Comparison of ENCODE assay signal across 2 cellular contexts in genomic region chr5:179801304-179802206, GRCh38.
TF ChIP-seq lines count a peak whose summit lies in the region.

No MANE protein-coding gene starts in this region.

TF ChIP-seq in GM12878, 131 proteins besides CTCF, POLR2A, EP300 and RAD21 (continues in another document):
- no peak for TF ChIP-seq ZBTB40 (IDR thresholded peaks at IDR 0.05; ENCODE audit: borderline replicate concordance)
- TF ChIP-seq RUNX3 (IDR thresholded peaks at IDR 0.05; ENCODE audit: low read length) = no peak
- TF ChIP-seq FOXM1 (IDR thresholded peaks at IDR 0.05; ENCODE audit: low read depth, low read length) = no peak
- no peak for TF ChIP-seq ASH2L (IDR thresholded peaks at IDR 0.05; ENCODE audit: borderline replicate concordance, low read depth)
- TF ChIP-seq SMC3 (IDR thresholded peaks at IDR 0.05; ENCODE audit: borderline replicate concordance, low read length) = peak; percentile 86
- no peak for TF ChIP-seq MLLT1 (IDR thresholded peaks at IDR 0.05)
- TF ChIP-seq, protein P1, sequence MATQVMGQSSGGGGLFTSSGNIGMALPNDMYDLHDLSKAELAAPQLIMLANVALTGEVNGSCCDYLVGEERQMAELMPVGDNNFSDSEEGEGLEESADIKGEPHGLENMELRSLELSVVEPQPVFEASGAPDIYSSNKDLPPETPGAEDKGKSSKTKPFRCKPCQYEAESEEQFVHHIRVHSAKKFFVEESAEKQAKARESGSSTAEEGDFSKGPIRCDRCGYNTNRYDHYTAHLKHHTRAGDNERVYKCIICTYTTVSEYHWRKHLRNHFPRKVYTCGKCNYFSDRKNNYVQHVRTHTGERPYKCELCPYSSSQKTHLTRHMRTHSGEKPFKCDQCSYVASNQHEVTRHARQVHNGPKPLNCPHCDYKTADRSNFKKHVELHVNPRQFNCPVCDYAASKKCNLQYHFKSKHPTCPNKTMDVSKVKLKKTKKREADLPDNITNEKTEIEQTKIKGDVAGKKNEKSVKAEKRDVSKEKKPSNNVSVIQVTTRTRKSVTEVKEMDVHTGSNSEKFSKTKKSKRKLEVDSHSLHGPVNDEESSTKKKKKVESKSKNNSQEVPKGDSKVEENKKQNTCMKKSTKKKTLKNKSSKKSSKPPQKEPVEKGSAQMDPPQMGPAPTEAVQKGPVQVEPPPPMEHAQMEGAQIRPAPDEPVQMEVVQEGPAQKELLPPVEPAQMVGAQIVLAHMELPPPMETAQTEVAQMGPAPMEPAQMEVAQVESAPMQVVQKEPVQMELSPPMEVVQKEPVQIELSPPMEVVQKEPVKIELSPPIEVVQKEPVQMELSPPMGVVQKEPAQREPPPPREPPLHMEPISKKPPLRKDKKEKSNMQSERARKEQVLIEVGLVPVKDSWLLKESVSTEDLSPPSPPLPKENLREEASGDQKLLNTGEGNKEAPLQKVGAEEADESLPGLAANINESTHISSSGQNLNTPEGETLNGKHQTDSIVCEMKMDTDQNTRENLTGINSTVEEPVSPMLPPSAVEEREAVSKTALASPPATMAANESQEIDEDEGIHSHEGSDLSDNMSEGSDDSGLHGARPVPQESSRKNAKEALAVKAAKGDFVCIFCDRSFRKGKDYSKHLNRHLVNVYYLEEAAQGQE (IDR thresholded peaks at IDR 0.05; ENCODE audit: low read depth, low read length) = no peak
- no peak for TF ChIP-seq SMAD1 (IDR thresholded peaks at IDR 0.05; ENCODE audit: low read depth, partially characterized antibody)
- no peak for TF ChIP-seq PBX3 (IDR thresholded peaks at IDR 0.05; ENCODE audit: insufficient replicate concordance, low read depth, low read length)
- no peak for TF ChIP-seq LARP7 (IDR thresholded peaks at IDR 0.05)
- TF ChIP-seq, protein P2, sequence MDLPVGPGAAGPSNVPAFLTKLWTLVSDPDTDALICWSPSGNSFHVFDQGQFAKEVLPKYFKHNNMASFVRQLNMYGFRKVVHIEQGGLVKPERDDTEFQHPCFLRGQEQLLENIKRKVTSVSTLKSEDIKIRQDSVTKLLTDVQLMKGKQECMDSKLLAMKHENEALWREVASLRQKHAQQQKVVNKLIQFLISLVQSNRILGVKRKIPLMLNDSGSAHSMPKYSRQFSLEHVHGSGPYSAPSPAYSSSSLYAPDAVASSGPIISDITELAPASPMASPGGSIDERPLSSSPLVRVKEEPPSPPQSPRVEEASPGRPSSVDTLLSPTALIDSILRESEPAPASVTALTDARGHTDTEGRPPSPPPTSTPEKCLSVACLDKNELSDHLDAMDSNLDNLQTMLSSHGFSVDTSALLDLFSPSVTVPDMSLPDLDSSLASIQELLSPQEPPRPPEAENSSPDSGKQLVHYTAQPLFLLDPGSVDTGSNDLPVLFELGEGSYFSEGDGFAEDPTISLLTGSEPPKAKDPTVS (IDR thresholded peaks at IDR 0.05; ENCODE audit: low read depth, low read length) = no peak
- no peak for TF ChIP-seq SIN3A (IDR thresholded peaks at IDR 0.05; ENCODE audit: low read depth, low read length)
- no peak for TF ChIP-seq HDAC6 (IDR thresholded peaks at IDR 0.05; ENCODE audit: unreplicated experiment)
- no peak for TF ChIP-seq TAF1 (IDR thresholded peaks at IDR 0.05; ENCODE audit: borderline replicate concordance, low read depth, low read length)
- no peak for TF ChIP-seq JUND (IDR thresholded peaks at IDR 0.05; ENCODE audit: low read depth, low read length)

TF ChIP-seq in HepG2, 621 proteins besides CTCF, POLR2A, EP300 and RAD21 (continues in another document):
- TF ChIP-seq, protein P3, sequence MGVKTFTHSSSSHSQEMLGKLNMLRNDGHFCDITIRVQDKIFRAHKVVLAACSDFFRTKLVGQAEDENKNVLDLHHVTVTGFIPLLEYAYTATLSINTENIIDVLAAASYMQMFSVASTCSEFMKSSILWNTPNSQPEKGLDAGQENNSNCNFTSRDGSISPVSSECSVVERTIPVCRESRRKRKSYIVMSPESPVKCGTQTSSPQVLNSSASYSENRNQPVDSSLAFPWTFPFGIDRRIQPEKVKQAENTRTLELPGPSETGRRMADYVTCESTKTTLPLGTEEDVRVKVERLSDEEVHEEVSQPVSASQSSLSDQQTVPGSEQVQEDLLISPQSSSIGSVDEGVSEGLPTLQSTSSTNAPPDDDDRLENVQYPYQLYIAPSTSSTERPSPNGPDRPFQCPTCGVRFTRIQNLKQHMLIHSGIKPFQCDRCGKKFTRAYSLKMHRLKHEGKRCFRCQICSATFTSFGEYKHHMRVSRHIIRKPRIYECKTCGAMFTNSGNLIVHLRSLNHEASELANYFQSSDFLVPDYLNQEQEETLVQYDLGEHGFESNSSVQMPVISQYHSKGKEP (CRISPR knock-in tag; IDR thresholded peaks at IDR 0.05) = no peak
- no peak for TF ChIP-seq RFX3 (CRISPR knock-in tag; IDR thresholded peaks at IDR 0.05)
- TF ChIP-seq RFXAP (CRISPR knock-in tag; IDR thresholded peaks at IDR 0.05; ENCODE audit: borderline replicate concordance) = no peak
- no peak for TF ChIP-seq GATA4 (IDR thresholded peaks at IDR 0.05; ENCODE audit: borderline replicate concordance, low read depth)
- TF ChIP-seq TFAP4 (IDR thresholded peaks at IDR 0.05; ENCODE audit: borderline replicate concordance, low read depth) = peak; percentile 14; the same call in 1 of the 2 replicates
- TF ChIP-seq ZKSCAN8 (CRISPR knock-in tag; IDR thresholded peaks at IDR 0.05; ENCODE audit: borderline replicate concordance) = no peak
- no peak for TF ChIP-seq NR2F6 (IDR thresholded peaks at IDR 0.05)
- no peak for TF ChIP-seq NR2F6 (CRISPR knock-in tag; IDR thresholded peaks at IDR 0.05)
- TF ChIP-seq, protein P4, sequence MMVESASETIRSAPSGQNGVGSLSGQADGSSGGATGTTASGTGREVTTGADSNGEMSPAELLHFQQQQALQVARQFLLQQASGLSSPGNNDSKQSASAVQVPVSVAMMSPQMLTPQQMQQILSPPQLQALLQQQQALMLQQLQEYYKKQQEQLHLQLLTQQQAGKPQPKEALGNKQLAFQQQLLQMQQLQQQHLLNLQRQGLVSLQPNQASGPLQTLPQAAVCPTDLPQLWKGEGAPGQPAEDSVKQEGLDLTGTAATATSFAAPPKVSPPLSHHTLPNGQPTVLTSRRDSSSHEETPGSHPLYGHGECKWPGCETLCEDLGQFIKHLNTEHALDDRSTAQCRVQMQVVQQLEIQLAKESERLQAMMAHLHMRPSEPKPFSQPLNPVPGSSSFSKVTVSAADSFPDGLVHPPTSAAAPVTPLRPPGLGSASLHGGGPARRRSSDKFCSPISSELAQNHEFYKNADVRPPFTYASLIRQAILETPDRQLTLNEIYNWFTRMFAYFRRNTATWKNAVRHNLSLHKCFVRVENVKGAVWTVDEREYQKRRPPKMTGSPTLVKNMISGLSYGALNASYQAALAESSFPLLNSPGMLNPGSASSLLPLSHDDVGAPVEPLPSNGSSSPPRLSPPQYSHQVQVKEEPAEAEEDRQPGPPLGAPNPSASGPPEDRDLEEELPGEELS (CRISPR knock-in tag; IDR thresholded peaks at IDR 0.05) = no peak
- TF ChIP-seq KMT2B (CRISPR knock-in tag; IDR thresholded peaks at IDR 0.05) = no peak
- no peak for TF ChIP-seq ZNF670 (CRISPR knock-in tag; IDR thresholded peaks at IDR 0.05; ENCODE audit: borderline replicate concordance)
- no peak for TF ChIP-seq HOXA7 (CRISPR knock-in tag; IDR thresholded peaks at IDR 0.05)
- no peak; the same call in 1 of the 2 replicates for TF ChIP-seq SMC3 (IDR thresholded peaks at IDR 0.05; ENCODE audit: low read length)
- 0 out of 2 replicates have a peak, but pooled peaks have one; percentile 40 for TF ChIP-seq ZNF326 (CRISPR knock-in tag; IDR thresholded peaks at IDR 0.05; ENCODE audit: borderline replicate concordance)
- TF ChIP-seq, protein P5, sequence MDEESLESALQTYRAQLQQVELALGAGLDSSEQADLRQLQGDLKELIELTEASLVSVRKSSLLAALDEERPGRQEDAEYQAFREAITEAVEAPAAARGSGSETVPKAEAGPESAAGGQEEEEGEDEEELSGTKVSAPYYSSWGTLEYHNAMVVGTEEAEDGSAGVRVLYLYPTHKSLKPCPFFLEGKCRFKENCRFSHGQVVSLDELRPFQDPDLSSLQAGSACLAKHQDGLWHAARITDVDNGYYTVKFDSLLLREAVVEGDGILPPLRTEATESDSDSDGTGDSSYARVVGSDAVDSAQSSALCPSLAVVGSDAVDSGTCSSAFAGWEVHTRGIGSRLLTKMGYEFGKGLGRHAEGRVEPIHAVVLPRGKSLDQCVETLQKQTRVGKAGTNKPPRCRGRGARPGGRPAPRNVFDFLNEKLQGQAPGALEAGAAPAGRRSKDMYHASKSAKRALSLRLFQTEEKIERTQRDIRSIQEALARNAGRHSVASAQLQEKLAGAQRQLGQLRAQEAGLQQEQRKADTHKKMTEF (CRISPR knock-in tag; IDR thresholded peaks at IDR 0.05) = 0 out of 2 replicates have a peak, but pooled peaks have one; percentile 20
- TF ChIP-seq CCDC6 (CRISPR knock-in tag; IDR thresholded peaks at IDR 0.05) = no peak
- TF ChIP-seq EED (CRISPR knock-in tag; IDR thresholded peaks at IDR 0.05) = no peak
- no peak for TF ChIP-seq MED13 (CRISPR knock-in tag; IDR thresholded peaks at IDR 0.05)
- TF ChIP-seq ZNF441 (CRISPR knock-in tag; IDR thresholded peaks at IDR 0.05; ENCODE audit: borderline replicate concordance) = no peak
- TF ChIP-seq THAP11 (CRISPR knock-in tag; IDR thresholded peaks at IDR 0.05) = no peak
- no peak for TF ChIP-seq NR2C2 (CRISPR knock-in tag; IDR thresholded peaks at IDR 0.05; ENCODE audit: borderline replicate concordance)
- TF ChIP-seq ZNF263 (CRISPR knock-in tag; IDR thresholded peaks at IDR 0.05) = no peak
- no peak for TF ChIP-seq RERE (CRISPR knock-in tag; IDR thresholded peaks at IDR 0.05; ENCODE audit: low read depth)
- TF ChIP-seq ZNF761 (CRISPR knock-in tag; conservative IDR thresholded peaks at IDR 0.05) = no peak
- TF ChIP-seq, protein P6, sequence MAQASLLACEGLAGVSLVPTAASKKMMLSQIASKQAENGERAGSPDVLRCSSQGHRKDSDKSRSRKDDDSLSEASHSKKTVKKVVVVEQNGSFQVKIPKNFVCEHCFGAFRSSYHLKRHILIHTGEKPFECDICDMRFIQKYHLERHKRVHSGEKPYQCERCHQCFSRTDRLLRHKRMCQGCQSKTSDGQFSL (CRISPR knock-in tag; IDR thresholded peaks at IDR 0.05) = no peak
- no peak for TF ChIP-seq NFATC3 (CRISPR knock-in tag; IDR thresholded peaks at IDR 0.05)
- TF ChIP-seq ARID2 (CRISPR knock-in tag; IDR thresholded peaks at IDR 0.05; ENCODE audit: borderline replicate concordance) = no peak
- no peak for TF ChIP-seq FOXA1 (IDR thresholded peaks at IDR 0.05)
- TF ChIP-seq FOXA1 (CRISPR knock-in tag; IDR thresholded peaks at IDR 0.05) = peak; percentile 44; the same call in 1 of the 2 replicates
- TF ChIP-seq, protein P7, sequence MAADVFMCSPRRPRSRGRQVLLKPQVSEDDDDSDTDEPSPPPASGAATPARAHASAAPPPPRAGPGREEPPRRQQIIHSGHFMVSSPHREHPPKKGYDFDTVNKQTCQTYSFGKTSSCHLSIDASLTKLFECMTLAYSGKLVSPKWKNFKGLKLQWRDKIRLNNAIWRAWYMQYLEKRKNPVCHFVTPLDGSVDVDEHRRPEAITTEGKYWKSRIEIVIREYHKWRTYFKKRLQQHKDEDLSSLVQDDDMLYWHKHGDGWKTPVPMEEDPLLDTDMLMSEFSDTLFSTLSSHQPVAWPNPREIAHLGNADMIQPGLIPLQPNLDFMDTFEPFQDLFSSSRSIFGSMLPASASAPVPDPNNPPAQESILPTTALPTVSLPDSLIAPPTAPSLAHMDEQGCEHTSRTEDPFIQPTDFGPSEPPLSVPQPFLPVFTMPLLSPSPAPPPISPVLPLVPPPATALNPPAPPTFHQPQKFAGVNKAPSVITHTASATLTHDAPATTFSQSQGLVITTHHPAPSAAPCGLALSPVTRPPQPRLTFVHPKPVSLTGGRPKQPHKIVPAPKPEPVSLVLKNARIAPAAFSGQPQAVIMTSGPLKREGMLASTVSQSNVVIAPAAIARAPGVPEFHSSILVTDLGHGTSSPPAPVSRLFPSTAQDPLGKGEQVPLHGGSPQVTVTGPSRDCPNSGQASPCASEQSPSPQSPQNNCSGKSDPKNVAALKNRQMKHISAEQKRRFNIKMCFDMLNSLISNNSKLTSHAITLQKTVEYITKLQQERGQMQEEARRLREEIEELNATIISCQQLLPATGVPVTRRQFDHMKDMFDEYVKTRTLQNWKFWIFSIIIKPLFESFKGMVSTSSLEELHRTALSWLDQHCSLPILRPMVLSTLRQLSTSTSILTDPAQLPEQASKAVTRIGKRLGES (CRISPR knock-in tag; IDR thresholded peaks at IDR 0.05; ENCODE audit: borderline replicate concordance) = no peak
- TF ChIP-seq CHCHD3 (CRISPR knock-in tag; IDR thresholded peaks at IDR 0.05) = no peak
